ENCODE assay signal across 28 cellular contexts in genomic region chr14:37862263-37862662, GRCh38.
"Had no signal": no experiment of that assay in that cellular context is flagged by ENCODE, and none has a peak within 500 bp of the region (broad histone marks: within the 10 kb centered on the region; RNA-seq: fewer than 3 reads in every experiment).

No MANE protein-coding gene starts in this region.

- H3K9me3 Mint-ChIP-seq: activated CD4-positive, alpha-beta T cell treated with anti-CD3 and anti-CD28 coated beads, Interleukin-2, amount 10 ng/mL, durations not matched to agents 24 days and 14 days; activated CD8-positive, alpha-beta T cell treated with anti-CD3 and anti-CD28 coated beads for 36 hours; activated naive CD8-positive, alpha-beta T cell treated with anti-CD3 and anti-CD28 coated beads for 36 hours; activated T-cell treated with anti-CD3 and anti-CD28 coated beads, Interleukin-2, amount 50 U/mL, for 72 hours; activated T-helper 17 cell treated with anti-CD3 and anti-CD28 coated beads, Interleukin-2, amount 50 U/mL, for 72 hours had no signal

- H3K4me3 Mint-ChIP-seq: activated CD4-positive, alpha-beta T cell treated with anti-CD3 and anti-CD28 coated beads, Interleukin-2, amount 10 ng/mL, durations not matched to agents 24 days and 14 days; activated CD8-positive, alpha-beta T cell treated with anti-CD3 and anti-CD28 coated beads for 36 hours; activated naive CD8-positive, alpha-beta T cell treated with anti-CD3 and anti-CD28 coated beads for 36 hours; activated T-cell treated with anti-CD3 and anti-CD28 coated beads, Interleukin-2, amount 50 U/mL, for 72 hours; activated T-helper 17 cell treated with anti-CD3 and anti-CD28 coated beads, Interleukin-2, amount 50 U/mL, for 72 hours had no signal

- H3K27me3 Mint-ChIP-seq: activated CD4-positive, alpha-beta T cell treated with anti-CD3 and anti-CD28 coated beads, Interleukin-2, amount 10 ng/mL, durations not matched to agents 24 days and 14 days; activated CD8-positive, alpha-beta T cell treated with anti-CD3 and anti-CD28 coated beads for 36 hours; activated T-helper 17 cell treated with anti-CD3 and anti-CD28 coated beads, Interleukin-2, amount 50 U/mL, for 72 hours had no signal

- H3K36me3 ChIP-seq: brain microvascular endothelial cell, SJCRH30 had no signal

- H3K4me3 ChIP-seq: K562, SJCRH30, SK-N-MC had no signal

- ATAC-seq: activated CD8-positive, alpha-beta T cell treated with anti-CD3 and anti-CD28 coated beads for 36 hours; activated T-cell treated with anti-CD3 and anti-CD28 coated beads, Interleukin-2, amount 50 U/mL, for 72 hours; activated T-helper 17 cell treated with anti-CD3 and anti-CD28 coated beads, Interleukin-2, amount 50 U/mL, for 72 hours; K562; Panc1 had no signal

- H3K4me1 Mint-ChIP-seq: activated CD4-positive, alpha-beta T cell treated with anti-CD3 and anti-CD28 coated beads, Interleukin-2, amount 10 ng/mL, durations not matched to agents 24 days and 14 days; activated naive CD8-positive, alpha-beta T cell treated with anti-CD3 and anti-CD28 coated beads for 36 hours; activated T-helper 17 cell treated with anti-CD3 and anti-CD28 coated beads, Interleukin-2, amount 50 U/mL, for 72 hours had no signal

- H3K27me3 ChIP-seq: brain microvascular endothelial cell, SJCRH30 had no signal

- H3K27ac ChIP-seq: brain microvascular endothelial cell, SJCRH30, SK-N-MC had no signal

- DNase-seq: activated CD4-positive, alpha-beta T cell treated with anti-CD3 and anti-CD28 coated beads, Interleukin-2, amount 10 ng/mL, durations not matched to agents 24 days and 14 days; activated CD4-positive, alpha-beta T cell treated with anti-CD3 and anti-CD28 coated beads, Interleukin-2, amount 50 U/mL, for 4 hours; activated CD8-positive, alpha-beta T cell treated with anti-CD3 and anti-CD28 coated beads for 36 hours; activated effector memory CD4-positive, alpha-beta T cell treated with anti-CD3 and anti-CD28 coated beads, Interleukin-2, amount 50 U/mL, for 16 hours; activated naive CD4-positive, alpha-beta T cell; activated naive CD4-positive, alpha-beta T cell treated with anti-CD3 and anti-CD28 coated beads, Interleukin-2, amount 50 U/mL, for 16 hours; activated naive CD8-positive, alpha-beta T cell treated with anti-CD3 and anti-CD28 coated beads for 36 hours; activated T-cell treated with anti-CD3 and anti-CD28 coated beads, Interleukin-2, amount 50 U/mL, for 1 hour; activated T-cell treated with anti-CD3 and anti-CD28 coated beads, Interleukin-2, amount 50 U/mL, for 72 hours; amniotic stem cell; aorta; brain microvascular endothelial cell; central memory CD4-positive, alpha-beta T cell; NCI-H1105; NCI-H146; NCI-H187; NCI-H2029 treated with DMSO at 0.1 percent for 48 hours; NCI-H2107; NCI-H226; NCI-H446 treated with DMSO at 0.1 percent for 48 hours; NCI-H524; NCI-H774; SHP77; SJCRH30 had no signal

- H3K27ac Mint-ChIP-seq: activated CD4-positive, alpha-beta T cell treated with anti-CD3 and anti-CD28 coated beads, Interleukin-2, amount 10 ng/mL, durations not matched to agents 24 days and 14 days; activated CD8-positive, alpha-beta T cell treated with anti-CD3 and anti-CD28 coated beads for 36 hours; activated naive CD8-positive, alpha-beta T cell treated with anti-CD3 and anti-CD28 coated beads for 36 hours; activated T-cell treated with anti-CD3 and anti-CD28 coated beads, Interleukin-2, amount 50 U/mL, for 72 hours; activated T-helper 17 cell treated with anti-CD3 and anti-CD28 coated beads, Interleukin-2, amount 50 U/mL, for 72 hours had no signal

- H3K36me3 Mint-ChIP-seq: activated naive CD8-positive, alpha-beta T cell treated with anti-CD3 and anti-CD28 coated beads for 36 hours had no signal
